In genomic region chr5:75964008-75964407, GRCh38 we compare ENCODE assay signal across 15 cellular contexts.
DNase-seq lines count a peak whose midpoint lies in the region; ATAC-seq lines count a peak whose summit lies in the region.
"Had no signal": no experiment of that assay in that cellular context is flagged by ENCODE, and none has a peak within 500 bp of the region (broad histone marks: within the 10 kb centered on the region; RNA-seq: fewer than 3 reads in every experiment).

No MANE protein-coding gene starts in this region.

- peaks cover 55 to 61% of the 10 kb centered on the region in 2 donors for H3K27me3 Mint-ChIP-seq in effector memory CD8-positive, alpha-beta T cell

- H3K36me3 Mint-ChIP-seq in effector memory CD8-positive, alpha-beta T cell (ENCODE audit: insufficient read depth), result no peaks in the 10 kb centered on the region

- no peaks in the 10 kb centered on the region for H3K4me1 Mint-ChIP-seq in effector memory CD8-positive, alpha-beta T cell (ENCODE audit: low read depth in 2 of 2)
- H3K4me1 Mint-ChIP-seq: immature natural killer cell; stimulated activated naive CD8-positive, alpha-beta T cell treated with anti-CD3 and anti-CD28 coated beads, Interleukin-15, amount 100 ng/mL, for 72 hours had no signal

- H3K9me3 Mint-ChIP-seq in effector memory CD8-positive, alpha-beta T cell, result peaks cover 2 to 8% of the 10 kb centered on the region in 2 donors

- no peak overlapping the region for H3K27ac Mint-ChIP-seq in effector memory CD8-positive, alpha-beta T cell
- H3K27ac Mint-ChIP-seq: immature natural killer cell; stimulated activated naive CD8-positive, alpha-beta T cell treated with anti-CD3 and anti-CD28 coated beads, Interleukin-15, amount 100 ng/mL, for 72 hours had no signal

- DNase-seq in NOMO-1 (lab: John Stamatoyannopoulos, UW; ENCODE audit: unreplicated experiment in 2 of 2) (peak; percentile 23 to 72), pons (ENCODE audit: low spot score) (peak; percentile 28), posterior vena cava (ENCODE audit: low spot score) (no peak)
- no peak for DNase-seq in stimulated activated CD4-positive, alpha-beta T cell treated with anti-CD3 and anti-CD28 coated beads, Interleukin-2, amount 100 ng/mL, for 24 hours
- no peak for DNase-seq in effector memory CD8-positive, alpha-beta T cell
- DNase-seq: activated CD8-positive, alpha-beta memory T cell treated with anti-CD3 and anti-CD28 coated beads, Interleukin-2, amount 50 U/mL, for 48 hours; activated naive CD4-positive, alpha-beta T cell treated with anti-CD3 and anti-CD28 coated beads, Interleukin-2, amount 50 U/mL, for 16 hours; foreskin melanocyte; immature natural killer cell; mesendoderm; SK-N-SH; stimulated activated naive CD8-positive, alpha-beta T cell treated with anti-CD3 and anti-CD28 coated beads, Interleukin-15, amount 100 ng/mL, for 72 hours had no signal

- intact Hi-C loops in posterior vena cava (cut with DNase I), result no loop called here

- ATAC-seq in GM18867 (IDR thresholded peaks at IDR 0.05; ENCODE audit: unreplicated experiment) (peak; percentile 54), HG02798 (IDR thresholded peaks at IDR 0.05; ENCODE audit: poor library complexity, unreplicated experiment) (peak; percentile 69), HG03520 (IDR thresholded peaks at IDR 0.05; ENCODE audit: unreplicated experiment) (no peak)
- no peak for ATAC-seq in effector memory CD8-positive, alpha-beta T cell (replicated peaks)
- ATAC-seq: stimulated activated naive CD8-positive, alpha-beta T cell treated with anti-CD3 and anti-CD28 coated beads, Interleukin-15, amount 100 ng/mL, for 72 hours had no signal

- H3K4me3 Mint-ChIP-seq in effector memory CD8-positive, alpha-beta T cell, result no peak overlapping the region
- H3K4me3 Mint-ChIP-seq: immature natural killer cell; stimulated activated naive CD8-positive, alpha-beta T cell treated with anti-CD3 and anti-CD28 coated beads, Interleukin-15, amount 100 ng/mL, for 72 hours had no signal

Comparison
In these comparisons a context has a peak if more than half of its experiments do, and no peak if none do; other contexts are left out.
1. ATAC-seq: peak in GM18867 (single experiment) and HG02798 (single experiment); none in HG03520 (single experiment) and effector memory CD8-positive, alpha-beta T cell (single experiment).
2. DNase-seq: peak in NOMO-1 (2 of 2) and pons (single experiment); none in stimulated activated CD4-positive, alpha-beta T cell treated with anti-CD3 and anti-CD28 coated beads, Interleukin-2, amount 100 ng/mL, for 24 hours (0 of 2), posterior vena cava (single experiment) and effector memory CD8-positive, alpha-beta T cell (0 of 3).